In the genomic region with DNA sequence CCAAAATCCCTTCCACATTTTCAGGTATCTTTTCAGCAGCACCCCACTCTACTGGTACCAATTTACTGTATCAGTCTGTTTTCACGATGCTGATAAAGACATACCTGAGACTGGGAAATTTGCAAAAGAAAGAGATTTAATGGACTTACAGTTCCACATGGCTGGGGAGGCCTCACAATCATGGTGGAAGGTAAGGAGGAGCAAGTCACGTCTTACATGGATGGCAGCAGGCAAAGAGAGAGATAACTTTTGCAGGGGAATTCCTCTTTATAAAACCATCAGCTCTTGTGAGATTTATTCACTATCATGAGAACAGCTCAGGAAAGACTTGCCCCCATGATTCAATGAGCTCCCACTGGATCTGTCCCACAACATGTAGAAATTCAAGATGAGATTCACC, we compare ENCODE assay signal across 11 cellular contexts. TPM values are rescaled to one million over a fixed set of nuclear protein-coding genes. Genes with fewer than 3 reads are reported as not detected.
A peak's percentile ranks its signal among the peaks of the same experiment; 100 is the strongest.
DNase-seq lines count a peak whose midpoint lies in the region; ATAC-seq, FAIRE-seq and TF ChIP-seq lines count a peak whose summit lies in the region.
"Not testable (repeated sequence)": the region's sequence is repeated elsewhere in the genome, so short reads cannot be mapped to it uniquely, and the experiment has no call there.
"Had no signal": no experiment of that assay in that cellular context is flagged by ENCODE, and none has a peak within 500 bp of the region (broad histone marks: within the 10 kb centered on the region; RNA-seq: fewer than 3 reads in every experiment).

No MANE protein-coding gene starts in this region.

- FAIRE-seq in A549 (lab: Jason Lieb, UNC) = not testable (repeated sequence)

- WGBS in A549 (ENCODE audit: missing lambda C conversion rate) = 86% methylated on average over 2 of the region's 2 CpGs

- H3K4me1 Mint-ChIP-seq in activated CD8-positive, alpha-beta T cell treated with anti-CD3 and anti-CD28 coated beads, Interleukin-2, amount 10 ng/mL, durations not matched to agents 7 days and 5 days (ENCODE audit: low read depth) = peaks cover 34% of the 10 kb centered on the region
- H3K4me1 Mint-ChIP-seq in activated naive CD8-positive, alpha-beta T cell (ENCODE audit: low read depth) = peaks cover 47% of the 10 kb centered on the region
- H3K4me1 Mint-ChIP-seq in central memory CD8-positive, alpha-beta T cell = peaks cover 22% of the 10 kb centered on the region
- H3K4me1 Mint-ChIP-seq in nephron = peaks cover 29% of the 10 kb centered on the region

- H3K9me3 Mint-ChIP-seq in activated CD8-positive, alpha-beta T cell treated with anti-CD3 and anti-CD28 coated beads, Interleukin-2, amount 10 ng/mL, durations not matched to agents 7 days and 5 days (ENCODE audit: insufficient read depth); activated naive CD8-positive, alpha-beta T cell (ENCODE audit: low read depth); central memory CD8-positive, alpha-beta T cell: not testable (repeated sequence)
- H3K9me3 Mint-ChIP-seq in nephron = peaks cover 39% of the 10 kb centered on the region

- POLR2A ChIA-PET in A549 (lab: Yijun Ruan, JAX) = not testable (repeated sequence)
- POLR2A ChIA-PET in activated CD8-positive, alpha-beta T cell treated with anti-CD3 and anti-CD28 coated beads, Interleukin-2, amount 10 ng/mL, durations not matched to agents 7 days and 5 days (lab: Charles Lee) = interaction anchor here (0.6 to 1.3 kb wide), 2 partner anchors 10 to 50 kb away, joined by 3 read pairs; no protein-coding TSS in a partner anchor

- TF ChIP-seq RAD21 in A549 (conservative IDR thresholded peaks at IDR 0.05 in 1 of 2, IDR thresholded peaks at IDR 0.05 in 1 of 2) = not testable (repeated sequence)

- H3K27me3 Mint-ChIP-seq in activated CD8-positive, alpha-beta T cell treated with anti-CD3 and anti-CD28 coated beads, Interleukin-2, amount 10 ng/mL, durations not matched to agents 7 days and 5 days (ENCODE audit: low read depth); activated naive CD8-positive, alpha-beta T cell; central memory CD8-positive, alpha-beta T cell; nephron (ENCODE audit: low read depth): not testable (repeated sequence)

- peaks cover 32% of the 10 kb centered on the region for H3K9me3 ChIP-seq in A549

- H3K4me1 ChIP-seq in A549 = peaks cover 57% of the 10 kb centered on the region

- not testable (repeated sequence) for TF ChIP-seq CTCF in A549 (IDR thresholded peaks at IDR 0.05); nephron (IDR thresholded peaks at IDR 0.05; ENCODE audit: unreplicated experiment in 3 of 3)

- peak overlapping the region; percentile 30 for H3K27ac Mint-ChIP-seq in activated CD8-positive, alpha-beta T cell treated with anti-CD3 and anti-CD28 coated beads, Interleukin-2, amount 10 ng/mL, durations not matched to agents 7 days and 5 days
- peak overlapping the region; percentile 34 for H3K27ac Mint-ChIP-seq in activated naive CD8-positive, alpha-beta T cell
- H3K27ac Mint-ChIP-seq in central memory CD8-positive, alpha-beta T cell (ENCODE audit: low read depth) = not testable (repeated sequence)
- peak overlapping the region in 2 of 3 experiments; percentile 12 to 31 for H3K27ac Mint-ChIP-seq in nephron

- not testable (repeated sequence) for TF ChIP-seq EP300 in A549 (IDR thresholded peaks at IDR 0.05)

- H3K4me3 Mint-ChIP-seq in activated CD8-positive, alpha-beta T cell treated with anti-CD3 and anti-CD28 coated beads, Interleukin-2, amount 10 ng/mL, durations not matched to agents 7 days and 5 days; activated naive CD8-positive, alpha-beta T cell; nephron: not testable (repeated sequence)
- H3K4me3 Mint-ChIP-seq in central memory CD8-positive, alpha-beta T cell = peak overlapping the region; percentile 32

- peaks cover 25% of the 10 kb centered on the region for H3K36me3 Mint-ChIP-seq in activated CD8-positive, alpha-beta T cell treated with anti-CD3 and anti-CD28 coated beads, Interleukin-2, amount 10 ng/mL, durations not matched to agents 7 days and 5 days (ENCODE audit: low read depth)
- not testable (repeated sequence) for H3K36me3 Mint-ChIP-seq in activated naive CD8-positive, alpha-beta T cell; central memory CD8-positive, alpha-beta T cell (ENCODE audit: insufficient read depth)
- peaks cover 11% of the 10 kb centered on the region for H3K36me3 Mint-ChIP-seq in nephron (ENCODE audit: low read depth)

- TF ChIP-seq POLR2A in A549 (IDR thresholded peaks at IDR 0.05; ENCODE audit: low read length) = not testable (repeated sequence)

- not testable (repeated sequence) for H3K4me3 ChIP-seq in A549

- H3K27ac ChIP-seq in A549 = peak overlapping the region; percentile 91 to 93

- CTCF ChIA-PET in A549 (lab: Yijun Ruan, JAX) = interaction anchor here (0.7 to 1.2 kb wide), 2 partner anchors 29 to 87 kb away, joined by 3 read pairs; no protein-coding TSS in a partner anchor
- CTCF ChIA-PET in activated CD8-positive, alpha-beta T cell treated with anti-CD3 and anti-CD28 coated beads, Interleukin-2, amount 10 ng/mL, durations not matched to agents 7 days and 5 days (lab: Charles Lee) = interaction anchor here (1.1 kb wide), 1 partner anchor 425 kb away, joined by 3 read pairs; no protein-coding TSS in a partner anchor

- DNase-seq in A549 (ENCODE audit: low read depth in 1 of 2, low spot score in 1 of 2); activated CD8-positive, alpha-beta T cell treated with anti-CD3 and anti-CD28 coated beads, Interleukin-2, amount 10 ng/mL, durations not matched to agents 7 days and 5 days; central memory CD8-positive, alpha-beta T cell (ENCODE audit: low spot score in 2 of 2): not testable (repeated sequence)

- H3K4me2 ChIP-seq in A549 = not testable (repeated sequence)

- ATAC-seq in A549; activated CD8-positive, alpha-beta T cell treated with anti-CD3 and anti-CD28 coated beads, Interleukin-2, amount 10 ng/mL, durations not matched to agents 7 days and 5 days; central memory CD8-positive, alpha-beta T cell (replicated peaks; ENCODE audit: extremely low read depth, poor library complexity, severe bottlenecking): not testable (repeated sequence)

RNA-seq across cellular contexts. Expression of a gene that starts 18.7 kb away (rescaled TPM):
- polyA plus RNA-seq in A549 (2011; rRNA removed) (not detected in 2 replicates), A549 (2017; fragmentation: RNase III; extraction: RNeasy Plus Mini Kit Qiagen cat#74134 plus additional on column Dnase treatment) (0.03 TPM in 1 of 3 replicates, not detected in the others)
- not detected in 2 replicates for polyA plus RNA-seq in A549 (2012; cell fraction: cytosol; rRNA removed)
- 0.01 TPM in 1 of 2 replicates, not detected in the other for polyA plus RNA-seq in A549 (2012; cell fraction: nucleus; rRNA removed)
- polyA minus RNA-seq in A549 (2011; rRNA and poly(A)+ RNA removed) = not detected in 2 replicates
- not detected for total RNA-seq in activated CD8-positive, alpha-beta T cell treated with anti-CD3 and anti-CD28 coated beads, Interleukin-2, amount 10 ng/mL, durations not matched to agents 7 days and 5 days
- total RNA-seq: A172; A673; CD4-positive, alpha-beta memory T cell; CD4-positive, CD25-positive, alpha-beta regulatory T cell; CD8-positive, alpha-beta memory T cell had no signal
- polyA plus RNA-seq: CD14-positive monocyte; CD4-positive, CD25-positive, alpha-beta regulatory T cell; CD8-positive, alpha-beta memory T cell had no signal
